Comparison of ENCODE assay signal across 8 cellular contexts in the genomic region with DNA sequence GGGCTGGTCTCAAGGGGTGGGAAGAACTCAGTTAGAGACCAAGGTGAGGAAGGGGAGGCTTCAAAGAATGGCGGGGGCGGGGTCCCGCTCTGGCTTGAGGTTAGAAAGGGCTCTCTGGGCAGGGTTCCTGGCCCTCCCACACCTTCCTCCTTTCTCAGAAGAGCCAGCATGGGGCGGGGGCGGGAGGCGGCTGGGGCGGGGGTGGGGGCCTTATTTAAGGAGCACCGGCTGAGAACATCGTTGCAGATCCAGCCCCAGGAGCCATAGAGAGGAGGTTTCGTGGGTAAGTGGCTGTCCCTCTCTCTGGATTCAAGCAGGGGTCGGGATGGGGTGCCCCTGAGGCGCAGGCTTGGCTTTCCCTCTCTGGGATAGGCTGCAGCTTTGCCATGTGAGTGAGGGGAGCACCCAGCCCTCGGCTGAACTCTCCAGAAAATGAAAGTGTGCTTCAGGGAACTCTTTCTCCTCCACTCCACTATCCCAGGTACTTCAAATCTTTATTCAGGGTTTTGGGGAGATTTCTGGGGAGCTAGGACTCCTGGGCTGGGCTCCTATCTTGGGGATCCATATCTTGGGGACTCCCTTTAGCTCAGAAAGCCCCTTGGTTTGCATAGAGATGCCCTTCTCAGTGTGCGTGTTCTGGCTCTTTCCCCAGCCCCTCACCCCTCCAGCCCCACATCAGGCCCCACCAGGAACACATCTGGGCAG. TPM values are rescaled to one million over a fixed set of nuclear protein-coding genes. Genes with fewer than 3 reads are reported as not detected.
DNase-seq lines count a peak whose midpoint lies in the region; ATAC-seq and TF ChIP-seq lines count a peak whose summit lies in the region.

No MANE protein-coding gene starts in this region.

- H3K9ac ChIP-seq in skeletal muscle satellite cell (ENCODE audit: low read depth, low read length) = peak overlapping the region; percentile 49

- CTCF ChIA-PET in HEK293T (lab: Yijun Ruan, JAX) = interaction anchor here (0.6 to 1.8 kb wide), 3 partner anchors 9 to 17 kb away, joined by 5 to 6 read pairs (median 5); no protein-coding TSS in a partner anchor

- peaks cover 26% of the 10 kb centered on the region for H3K4me1 ChIP-seq in skeletal muscle satellite cell (ENCODE audit: control insufficient read depth, insufficient read depth, low read length)

- DNase-seq in GF-D8 (lab: John Stamatoyannopoulos, UW) (peak; percentile 81), OCI-M1 (lab: John Stamatoyannopoulos, UW) (peak; percentile 92), ecto neural progenitor cell (ENCODE audit: low spot score) (peak; percentile 50), HEK293T (ENCODE audit: extremely low spot score) (no peak), GOT3 (lab: John Stamatoyannopoulos, UW) (no peak), COR-L47 (lab: John Stamatoyannopoulos, UW) (no peak)

- H3K4me2 ChIP-seq in skeletal muscle satellite cell (ENCODE audit: low read length) = peak overlapping the region; percentile 80

- no peaks in the 10 kb centered on the region for H3K27me3 ChIP-seq in skeletal muscle satellite cell (ENCODE audit: control insufficient read depth, insufficient read depth, low read length)

- H3K4me3 ChIP-seq in skeletal muscle satellite cell (ENCODE audit: low read length) = peak overlapping the region; percentile 63

- POLR2A ChIA-PET in HEK293T (lab: Yijun Ruan, JAX) = interaction anchor here (1.1 to 2.1 kb wide), 4 partner anchors 14 to 27 kb away, joined by 3 to 18 read pairs (median 4); a partner anchor contains a TSS

- no peak for ATAC-seq in GM19351 (IDR thresholded peaks at IDR 0.05; ENCODE audit: unreplicated experiment)

- no peaks in the 10 kb centered on the region for H3K9me3 ChIP-seq in skeletal muscle satellite cell (replicated peaks; ENCODE audit: low read length)

- no peaks in the 10 kb centered on the region for H3K36me3 ChIP-seq in skeletal muscle satellite cell (ENCODE audit: insufficient read depth, low read length)

TF ChIP-seq in HEK293T, 16 proteins besides CTCF, POLR2A, EP300 and RAD21:
- TF ChIP-seq FOXM1 (IDR thresholded peaks at IDR 0.05; ENCODE audit: borderline replicate concordance) (no peak), TARDBP (IDR thresholded peaks at IDR 0.05) (no peak), SP1 (IDR thresholded peaks at IDR 0.05) (no peak), L3MBTL2 (conservative IDR thresholded peaks at IDR 0.05) (no peak), ELF4 (IDR thresholded peaks at IDR 0.05) (no peak)
- TF ChIP-seq, protein P1, sequence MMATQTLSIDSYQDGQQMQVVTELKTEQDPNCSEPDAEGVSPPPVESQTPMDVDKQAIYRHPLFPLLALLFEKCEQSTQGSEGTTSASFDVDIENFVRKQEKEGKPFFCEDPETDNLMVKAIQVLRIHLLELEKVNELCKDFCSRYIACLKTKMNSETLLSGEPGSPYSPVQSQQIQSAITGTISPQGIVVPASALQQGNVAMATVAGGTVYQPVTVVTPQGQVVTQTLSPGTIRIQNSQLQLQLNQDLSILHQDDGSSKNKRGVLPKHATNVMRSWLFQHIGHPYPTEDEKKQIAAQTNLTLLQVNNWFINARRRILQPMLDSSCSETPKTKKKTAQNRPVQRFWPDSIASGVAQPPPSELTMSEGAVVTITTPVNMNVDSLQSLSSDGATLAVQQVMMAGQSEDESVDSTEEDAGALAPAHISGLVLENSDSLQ (IDR thresholded peaks at IDR 0.05) = no peak
TF ChIP-seq in HEK293T: peak in this region for 0.

RNA-seq across cellular contexts. Expression of a gene that starts 3.3 kb away (rescaled TPM):
- total RNA-seq in skeletal muscle satellite cell (2012; rRNA removed) = 37.3 and 43.2 TPM in 2 replicates

RNA-seq across cellular contexts. Expression of a gene that starts 15.0 kb away (rescaled TPM):
- 9.2 and 11.9 TPM in 2 replicates for total RNA-seq in skeletal muscle satellite cell (2012; rRNA removed)

RNA-seq across cellular contexts. Expression of a gene that starts 15.7 kb away (rescaled TPM):
- not detected in 2 replicates for total RNA-seq in skeletal muscle satellite cell (2012; rRNA removed)

RNA-seq across cellular contexts. Expression of a gene that starts 17.1 kb away (rescaled TPM):
- total RNA-seq in skeletal muscle satellite cell (2012; rRNA removed) = 0.87 and 5.8 TPM in 2 replicates

RNA-seq across cellular contexts. Expression of a gene that starts 40.2 kb away (rescaled TPM):
- 26.6 and 27.1 TPM in 2 replicates for total RNA-seq in skeletal muscle satellite cell (2012; rRNA removed)

Comparison
In these comparisons a context has a peak if more than half of its experiments do, and no peak if none do; other contexts are left out.
1. DNase-seq: peak in GF-D8 (single experiment), OCI-M1 (single experiment) and ecto neural progenitor cell (single experiment); none in HEK293T (single experiment), GOT3 (single experiment) and COR-L47 (single experiment).